In genomic region chr5:173746050-173746449, GRCh38 we compare ENCODE assay signal across 1 cellular context.
TF ChIP-seq lines count a peak whose summit lies in the region.

No MANE protein-coding gene starts in this region.

TF ChIP-seq in K562, 482 proteins besides CTCF, POLR2A, EP300 and RAD21 (continued from another document and continues in another):
- TF ChIP-seq CBX8 (IDR thresholded peaks at IDR 0.05; ENCODE audit: borderline replicate concordance, extremely low read depth, low read depth, low read length, poor library complexity, severe bottlenecking): no peak
- TF ChIP-seq ARID2 (IDR thresholded peaks at IDR 0.05): no peak
- TF ChIP-seq ZNF668 (CRISPR knock-in tag; IDR thresholded peaks at IDR 0.05): no peak
- TF ChIP-seq ETV1 (tag; conservative IDR thresholded peaks at IDR 0.05; ENCODE audit: low read depth): no peak
- TF ChIP-seq WHSC1 (IDR thresholded peaks at IDR 0.05; ENCODE audit: low read length): no peak
- no peak for TF ChIP-seq EZH2 (IDR thresholded peaks at IDR 0.05; ENCODE audit: borderline replicate concordance, low read depth, low read length)
- TF ChIP-seq KDM1A (IDR thresholded peaks at IDR 0.05): no peak
- TF ChIP-seq SRSF3 (IDR thresholded peaks at IDR 0.05; ENCODE audit: insufficient read depth, low read length): no peak
- no peak for TF ChIP-seq ZBTB1 (CRISPR knock-in tag; IDR thresholded peaks at IDR 0.05; ENCODE audit: borderline replicate concordance, low read depth)
- TF ChIP-seq HDGF (IDR thresholded peaks at IDR 0.05): no peak
- 0 out of 4 replicates have a peak, but pooled peaks of 1 of the 2 experiments have one; percentile 20 for TF ChIP-seq MNT (conservative IDR thresholded peaks at IDR 0.05)
- no peak for TF ChIP-seq ZNF75A (CRISPR knock-in tag; IDR thresholded peaks at IDR 0.05)
- TF ChIP-seq PRDM10 (IDR thresholded peaks at IDR 0.05; ENCODE audit: partially characterized antibody): peak; percentile 80
- TF ChIP-seq STAT5B (CRISPR knock-in tag; IDR thresholded peaks at IDR 0.05): no peak
- TF ChIP-seq PURB (CRISPR knock-in tag; IDR thresholded peaks at IDR 0.05; ENCODE audit: low read depth): no peak
- peak; percentile 90 for TF ChIP-seq ZNF316 (IDR thresholded peaks at IDR 0.05)
- no peak for TF ChIP-seq ETS1 (conservative IDR thresholded peaks at IDR 0.05; ENCODE audit: control insufficient read depth, low read depth, low read length)
- no peak for TF ChIP-seq ZBTB49 (CRISPR knock-in tag; IDR thresholded peaks at IDR 0.05; ENCODE audit: borderline replicate concordance)
- TF ChIP-seq NEUROD1 (IDR thresholded peaks at IDR 0.05; ENCODE audit: borderline replicate concordance, low read depth, low read length, partially characterized antibody): no peak
- TF ChIP-seq SETDB1 (IDR thresholded peaks at IDR 0.05; ENCODE audit: low read length): no peak
- no peak for TF ChIP-seq TCFL5 (CRISPR knock-in tag; conservative IDR thresholded peaks at IDR 0.05)
- no peak for TF ChIP-seq ZNF274 (IDR thresholded peaks at IDR 0.05; ENCODE audit: borderline replicate concordance, low read depth, low read length)
- peak; percentile 72 for TF ChIP-seq SMARCA4 (IDR thresholded peaks at IDR 0.05)
- no peak for TF ChIP-seq ELF2 (CRISPR knock-in tag; IDR thresholded peaks at IDR 0.05)
- TF ChIP-seq ZNF311 (CRISPR knock-in tag; IDR thresholded peaks at IDR 0.05): no peak
- TF ChIP-seq SMARCE1 (IDR thresholded peaks at IDR 0.05): peak; percentile 49; the same call in 1 of the 2 replicates
- TF ChIP-seq CUX1 (CRISPR knock-in tag; IDR thresholded peaks at IDR 0.05): no peak
- TF ChIP-seq PCBP2 (IDR thresholded peaks at IDR 0.05; ENCODE audit: low read depth, low read length, poor library complexity, severe bottlenecking): no peak
- TF ChIP-seq ZNF764 (CRISPR knock-in tag; IDR thresholded peaks at IDR 0.05; ENCODE audit: low read depth): no peak
- TF ChIP-seq HNRNPLL (IDR thresholded peaks at IDR 0.05; ENCODE audit: low read depth, low read length, poor library complexity, severe bottlenecking): no peak
- TF ChIP-seq MAFK (IDR thresholded peaks at IDR 0.05; ENCODE audit: low read length): peak; percentile 40; the same call in 1 of the 2 replicates
- TF ChIP-seq ZFPM2 (CRISPR knock-in tag; IDR thresholded peaks at IDR 0.05): no peak
- TF ChIP-seq KHSRP (IDR thresholded peaks at IDR 0.05): no peak
- TF ChIP-seq CREB1 (IDR thresholded peaks at IDR 0.05): no peak
- no peak for TF ChIP-seq CREB1 (CRISPR knock-in tag; IDR thresholded peaks at IDR 0.05)
- no peak for TF ChIP-seq ILF3 (IDR thresholded peaks at IDR 0.05; ENCODE audit: borderline replicate concordance)
- peak; percentile 60 for TF ChIP-seq ZNF592 (IDR thresholded peaks at IDR 0.05)
- TF ChIP-seq ZNF408 (CRISPR knock-in tag; IDR thresholded peaks at IDR 0.05; ENCODE audit: low read depth): no peak
- no peak for TF ChIP-seq NBN (IDR thresholded peaks at IDR 0.05; ENCODE audit: low read depth)
- no peak for TF ChIP-seq ZNF740 (CRISPR knock-in tag; IDR thresholded peaks at IDR 0.05)
- no peak for TF ChIP-seq ZNF740 (tag; IDR thresholded peaks at IDR 0.05)
- TF ChIP-seq SOX6 (IDR thresholded peaks at IDR 0.05): peak; percentile 93
- TF ChIP-seq GABPB1 (CRISPR knock-in tag; IDR thresholded peaks at IDR 0.05): no peak
- TF ChIP-seq ZNF766 (CRISPR knock-in tag; conservative IDR thresholded peaks at IDR 0.05): no peak
- TF ChIP-seq ZNF551 (CRISPR knock-in tag; IDR thresholded peaks at IDR 0.05): no peak
- TF ChIP-seq GTF2F1 (IDR thresholded peaks at IDR 0.05; ENCODE audit: low read depth, low read length): no peak
- TF ChIP-seq ZNF436 (CRISPR knock-in tag; IDR thresholded peaks at IDR 0.05): no peak
- no peak for TF ChIP-seq NR4A1 (CRISPR knock-in tag; IDR thresholded peaks at IDR 0.05)
- no peak for TF ChIP-seq NR4A1 (tag; IDR thresholded peaks at IDR 0.05)
- TF ChIP-seq ZNF507 (tag; conservative IDR thresholded peaks at IDR 0.05): no peak
